In genomic region chr1:95994643-95995042, GRCh38 we compare ENCODE assay signal across 14 cellular contexts.
"Had no signal": no experiment of that assay in that cellular context is flagged by ENCODE, and none has a peak within 500 bp of the region (broad histone marks: within the 10 kb centered on the region; RNA-seq: fewer than 3 reads in every experiment).

No MANE protein-coding gene starts in this region.

- H3K4me1 Mint-ChIP-seq: immature natural killer cell; memory B cell; stimulated activated naive CD8-positive, alpha-beta T cell treated with anti-CD3 and anti-CD28 coated beads, Interleukin-15, amount 100 ng/mL, for 72 hours; T-cell had no signal

- H3K9me3 ChIP-seq: body of pancreas, ovary, testis had no signal

- H3K36me3 Mint-ChIP-seq: immature natural killer cell, memory B cell, T-cell had no signal

- H3K27me3 Mint-ChIP-seq: dendritic cell treated with granulocyte-macrophage colony-stimulating factor and Interleukin-4, amounts not matched to agents 40 ng/mL and 50 ng/mL, for 4 days; effector memory CD8-positive, alpha-beta T cell; memory B cell; stimulated activated naive CD8-positive, alpha-beta T cell treated with anti-CD3 and anti-CD28 coated beads, Interleukin-15, amount 100 ng/mL, for 72 hours; T-cell had no signal

- ATAC-seq: activated CD8-positive, alpha-beta T cell treated with anti-CD3 and anti-CD28 coated beads, Interleukin-2, amount 10 ng/mL, durations not matched to agents 7 days and 5 days; body of pancreas; effector memory CD8-positive, alpha-beta T cell; stimulated activated naive CD8-positive, alpha-beta T cell treated with anti-CD3 and anti-CD28 coated beads, Interleukin-15, amount 100 ng/mL, for 72 hours; T-cell; WTC11 had no signal

- H3K27ac Mint-ChIP-seq: activated CD8-positive, alpha-beta T cell treated with anti-CD3 and anti-CD28 coated beads, Interleukin-2, amount 10 ng/mL, durations not matched to agents 7 days and 5 days; dendritic cell treated with granulocyte-macrophage colony-stimulating factor and Interleukin-4, amounts not matched to agents 40 ng/mL and 50 ng/mL, for 4 days; effector memory CD8-positive, alpha-beta T cell; immature natural killer cell; memory B cell; T-cell had no signal

- DNase-seq: activated CD4-positive, alpha-beta T cell treated with anti-CD3 and anti-CD28 coated beads for 48 hours; activated CD8-positive, alpha-beta T cell treated with anti-CD3 and anti-CD28 coated beads, Interleukin-2, amount 10 ng/mL, durations not matched to agents 7 days and 5 days; activated naive CD4-positive, alpha-beta T cell treated with Interleukin-2 at 50 U/mL for 16 hours; body of pancreas; effector memory CD8-positive, alpha-beta T cell; immature natural killer cell; ovary; stimulated activated CD4-positive, alpha-beta T cell treated with anti-CD3 and anti-CD28 coated beads, Interleukin-4, amount 100 ng/mL, for 4 hours; stimulated activated naive CD8-positive, alpha-beta T cell treated with anti-CD3 and anti-CD28 coated beads, Interleukin-15, amount 100 ng/mL, for 72 hours; T-cell; testis had no signal

- H3K4me3 Mint-ChIP-seq: activated CD8-positive, alpha-beta T cell treated with anti-CD3 and anti-CD28 coated beads, Interleukin-2, amount 10 ng/mL, durations not matched to agents 7 days and 5 days; dendritic cell treated with granulocyte-macrophage colony-stimulating factor and Interleukin-4, amounts not matched to agents 40 ng/mL and 50 ng/mL, for 4 days; effector memory CD8-positive, alpha-beta T cell; memory B cell; stimulated activated naive CD8-positive, alpha-beta T cell treated with anti-CD3 and anti-CD28 coated beads, Interleukin-15, amount 100 ng/mL, for 72 hours; T-cell; WTC11 had no signal
